In the genomic region with DNA sequence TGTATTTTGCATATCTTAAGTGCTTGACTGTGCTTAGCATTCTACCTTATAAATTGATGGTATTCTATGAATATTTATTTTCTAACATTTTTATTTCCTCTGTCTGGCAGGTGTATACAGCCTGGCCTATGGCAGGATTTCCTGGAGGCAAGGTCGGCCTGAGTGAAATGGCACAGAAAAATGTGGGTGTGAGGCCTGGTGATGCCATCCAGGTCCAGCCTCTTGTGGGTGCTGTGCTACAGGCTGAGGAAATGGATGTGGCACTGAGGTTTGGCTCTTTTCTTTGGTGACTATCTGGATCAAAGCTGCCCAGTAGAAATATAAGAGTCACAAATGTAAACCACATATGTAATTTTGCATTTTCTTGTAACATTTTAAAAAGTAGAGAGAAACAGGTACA, we compare ENCODE assay signal across 18 cellular contexts. TPM values are rescaled to one million over a fixed set of nuclear protein-coding genes. Genes with fewer than 3 reads are reported as not detected.
DNase-seq lines count a peak whose midpoint lies in the region; ATAC-seq and TF ChIP-seq lines count a peak whose summit lies in the region.
"Had no signal": no experiment of that assay in that cellular context is flagged by ENCODE, and none has a peak within 500 bp of the region (broad histone marks: within the 10 kb centered on the region; RNA-seq: fewer than 3 reads in every experiment).

No MANE protein-coding gene starts in this region.

- H3K9me3 ChIP-seq in breast epithelium (no peaks in the 10 kb centered on the region), PC-3 (ENCODE audit: low read length) (no peaks in the 10 kb centered on the region)
- H3K9me3 ChIP-seq: BLaER1 treated with 17β-estradiol and CSF1 and Interleukin-3, amounts not matched to agents 10 nM and 100 nM had no signal

- H4K20me1 ChIP-seq in PC-3 (ENCODE audit: low read length): no peaks in the 10 kb centered on the region; the same call in 1 of the 2 replicates

- H3K4me1 ChIP-seq in breast epithelium (no peaks in the 10 kb centered on the region), PC-3 (ENCODE audit: insufficient read depth, low read length) (peaks cover 11% of the 10 kb centered on the region)

- H3K4me3 Mint-ChIP-seq in MCF 10A (ENCODE audit: unreplicated experiment): no peak overlapping the region
- H3K4me3 Mint-ChIP-seq: B cell; CD8-positive, alpha-beta T cell; HFFc6 had no signal

- H3K36me3 Mint-ChIP-seq in MCF 10A (ENCODE audit: insufficient read depth, unreplicated experiment): no peaks in the 10 kb centered on the region

- DNase-seq in MCF 10A (ENCODE audit: unreplicated experiment): no peak
- DNase-seq in breast epithelium (ENCODE audit: low spot score in 2 of 2): no peak
- DNase-seq in PC-3: peak; percentile 4
- DNase-seq in foreskin melanocyte: no peak
- no peak for DNase-seq in NCI-H146 (lab: John Stamatoyannopoulos, UW)
- DNase-seq: CD8-positive, alpha-beta T cell; DMS 273 treated with DMSO at 0.1 percent for 48 hours; DMS53; DND-41; EL; GOT3; H7; HFFc6 had no signal

- no peaks in the 10 kb centered on the region for H3K9me2 ChIP-seq in PC-3 (replicated peaks; ENCODE audit: low read length)

- H3K36me3 ChIP-seq in breast epithelium: no peaks in the 10 kb centered on the region
- peaks cover 3% of the 10 kb centered on the region; the same call in 1 of the 2 replicates for H3K36me3 ChIP-seq in PC-3 (ENCODE audit: low read depth, low read length)

- H3K4me2 ChIP-seq in PC-3 (ENCODE audit: low read length): no peak overlapping the region
- H3K4me2 ChIP-seq: BLaER1 treated with 17β-estradiol and CSF1 and Interleukin-3, amounts not matched to agents 10 nM and 100 nM had no signal

- no peaks in the 10 kb centered on the region for H3K27me3 Mint-ChIP-seq in MCF 10A (ENCODE audit: insufficient read depth, unreplicated experiment)
- H3K27me3 Mint-ChIP-seq: B cell had no signal

- H2AFZ ChIP-seq in PC-3 (ENCODE audit: low read length): no peak overlapping the region

- peaks cover 39% of the 10 kb centered on the region for H3K79me2 ChIP-seq in PC-3 (ENCODE audit: low read length)

- no peaks in the 10 kb centered on the region for H3K27me3 ChIP-seq in breast epithelium
- no peaks in the 10 kb centered on the region for H3K27me3 ChIP-seq in PC-3 (ENCODE audit: low read length)
- H3K27me3 ChIP-seq: BLaER1 treated with 17β-estradiol and CSF1 and Interleukin-3, amounts not matched to agents 10 nM and 100 nM had no signal

- no peaks in the 10 kb centered on the region for H3K4me1 Mint-ChIP-seq in MCF 10A (ENCODE audit: insufficient read depth, unreplicated experiment)
- H3K4me1 Mint-ChIP-seq: B cell had no signal

- intact Hi-C loops in MCF 10A (cut with micrococcal nuclease): loop anchor here (5.0 kb wide), 1 partner anchor 1183 kb away; no protein-coding TSS in a partner anchor
- intact Hi-C loops in breast epithelium (cut with DNase I; ENCODE audit: low total_unique reads): no loop called here
- intact Hi-C loops in PC-3 (cut with micrococcal nuclease): no loop called here

- H3K9me3 Mint-ChIP-seq in MCF 10A (ENCODE audit: unreplicated experiment): no peaks in the 10 kb centered on the region
- H3K9me3 Mint-ChIP-seq: CD8-positive, alpha-beta T cell; HFFc6 had no signal

- ATAC-seq in PC-3 (peak; percentile 31; the same call in 1 of the 2 replicates), esophagus mucosa (peak; percentile 89)
- ATAC-seq: CD8-positive, alpha-beta T cell; GM12878; HCT116 had no signal

- no peak for TF ChIP-seq CTCF in MCF 10A (IDR thresholded peaks at IDR 0.05; ENCODE audit: unreplicated experiment)
- no peak for TF ChIP-seq CTCF in breast epithelium (IDR thresholded peaks at IDR 0.05)
- TF ChIP-seq CTCF in PC-3 (conservative IDR thresholded peaks at IDR 0.05; ENCODE audit: low read depth, low read length): no peak

- no peaks in the 10 kb centered on the region for H3F3A ChIP-seq in PC-3 (ENCODE audit: low read length, unreplicated experiment)

- H3K27ac Mint-ChIP-seq in MCF 10A (ENCODE audit: low read depth, unreplicated experiment): peak overlapping the region; percentile 49
- H3K27ac Mint-ChIP-seq: B cell; CD8-positive, alpha-beta T cell; HFFc6 had no signal

- no peak for TF ChIP-seq POLR2A in breast epithelium (IDR thresholded peaks at IDR 0.05)

- CTCF ChIA-PET in MCF 10A (lab: Yijun Ruan, JAX) (interaction anchor here (0.7 to 4.7 kb wide), 12 partner anchors 7 to 352 kb away, joined by 3 to 46 read pairs (median 10); a partner anchor contains a TSS), PC-3 (lab: Charles Lee) (no interaction called here)

- TSS peak; percentile 18 for BruUV-seq in MCF 10A (replicated peaks; lab: Mats Ljungman, UMichigan)
- BruUV-seq in PC-3 (replicated peaks; lab: Mats Ljungman, UMichigan): no TSS peak

- H3K4me3 ChIP-seq in breast epithelium (no peak overlapping the region), PC-3 (ENCODE audit: low read length) (no peak overlapping the region)
- H3K4me3 ChIP-seq: BLaER1 treated with 17β-estradiol and CSF1 and Interleukin-3, amounts not matched to agents 10 nM and 100 nM; GM12878 had no signal

- no peak overlapping the region for H3K9ac ChIP-seq in PC-3 (ENCODE audit: low read length)

- POLR2A ChIA-PET in MCF 10A (lab: Yijun Ruan, JAX) (interaction anchor here (1.7 to 3.1 kb wide), 2 partner anchors 171 to 197 kb away, joined by 9 to 29 read pairs; a partner anchor contains a TSS), PC-3 (lab: Charles Lee; ENCODE audit: unreplicated experiment) (no interaction called here)

- no peak overlapping the region for H3K27ac ChIP-seq in breast epithelium
- no peak overlapping the region for H3K27ac ChIP-seq in PC-3 (ENCODE audit: low read length)
- H3K27ac ChIP-seq: BLaER1 treated with 17β-estradiol and CSF1 and Interleukin-3, amounts not matched to agents 10 nM and 100 nM had no signal

RNA-seq across cellular contexts. Expression of a gene that starts 6.5 kb away (rescaled TPM):
- total RNA-seq in MCF 10A (2022) (6.6 and 6.7 TPM in 2 replicates), breast epithelium (10 to 100 TPM in 1 of 3 donors, 1 to 10 TPM in 2; 8.2 to 10.8 (median 8.5) TPM), PC-3 (2014; rRNA removed) (6.9 and 7.5 TPM in 2 replicates), esophagus mucosa (3.9 TPM)
